ENCODE assay signal across 3 cellular contexts in the genomic region with DNA sequence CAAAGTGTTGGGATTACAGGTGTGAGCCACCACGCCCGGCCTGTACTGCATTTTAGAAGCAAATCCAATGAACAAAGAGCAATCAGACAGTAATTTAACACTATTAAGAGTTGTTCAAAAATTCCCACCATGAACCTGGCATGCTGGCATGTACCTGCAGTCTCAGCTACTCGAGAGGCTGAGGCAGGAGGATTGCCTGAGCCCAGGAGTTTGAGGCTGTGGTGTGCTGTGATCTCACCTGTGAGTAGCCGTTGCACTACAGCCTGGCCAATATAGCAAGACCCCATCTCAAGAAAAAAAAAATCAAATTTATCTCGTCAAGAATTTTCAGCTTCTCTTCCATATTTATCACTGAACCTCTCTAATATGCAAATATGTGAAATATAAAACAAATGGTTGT.
TF ChIP-seq lines count a peak whose summit lies in the region.

No MANE protein-coding gene starts in this region.

TF ChIP-seq in HEK293, 187 proteins besides CTCF, POLR2A, EP300 and RAD21 (continued from another document):
- TF ChIP-seq ZNF121 (tag by site-specific recombination; IDR thresholded peaks at IDR 0.05) (peak; percentile 71), ZNF660 (tag by site-specific recombination; IDR thresholded peaks at IDR 0.05) (no peak), ZNF701 (tag by site-specific recombination; IDR thresholded peaks at IDR 0.05) (no peak), ZBTB7A (tag by site-specific recombination; IDR thresholded peaks at IDR 0.05; ENCODE audit: low read depth) (no peak), ZNF112 (tag by site-specific recombination; IDR thresholded peaks at IDR 0.05) (no peak)
- TF ChIP-seq, protein P1, sequence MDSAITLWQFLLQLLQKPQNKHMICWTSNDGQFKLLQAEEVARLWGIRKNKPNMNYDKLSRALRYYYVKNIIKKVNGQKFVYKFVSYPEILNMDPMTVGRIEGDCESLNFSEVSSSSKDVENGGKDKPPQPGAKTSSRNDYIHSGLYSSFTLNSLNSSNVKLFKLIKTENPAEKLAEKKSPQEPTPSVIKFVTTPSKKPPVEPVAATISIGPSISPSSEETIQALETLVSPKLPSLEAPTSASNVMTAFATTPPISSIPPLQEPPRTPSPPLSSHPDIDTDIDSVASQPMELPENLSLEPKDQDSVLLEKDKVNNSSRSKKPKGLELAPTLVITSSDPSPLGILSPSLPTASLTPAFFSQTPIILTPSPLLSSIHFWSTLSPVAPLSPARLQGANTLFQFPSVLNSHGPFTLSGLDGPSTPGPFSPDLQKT (IDR thresholded peaks at IDR 0.05; ENCODE audit: borderline replicate concordance, low read depth, low read length): no peak

TF ChIP-seq in WTC11, 78 proteins besides CTCF, POLR2A, EP300 and RAD21:
- TF ChIP-seq, protein P2, sequence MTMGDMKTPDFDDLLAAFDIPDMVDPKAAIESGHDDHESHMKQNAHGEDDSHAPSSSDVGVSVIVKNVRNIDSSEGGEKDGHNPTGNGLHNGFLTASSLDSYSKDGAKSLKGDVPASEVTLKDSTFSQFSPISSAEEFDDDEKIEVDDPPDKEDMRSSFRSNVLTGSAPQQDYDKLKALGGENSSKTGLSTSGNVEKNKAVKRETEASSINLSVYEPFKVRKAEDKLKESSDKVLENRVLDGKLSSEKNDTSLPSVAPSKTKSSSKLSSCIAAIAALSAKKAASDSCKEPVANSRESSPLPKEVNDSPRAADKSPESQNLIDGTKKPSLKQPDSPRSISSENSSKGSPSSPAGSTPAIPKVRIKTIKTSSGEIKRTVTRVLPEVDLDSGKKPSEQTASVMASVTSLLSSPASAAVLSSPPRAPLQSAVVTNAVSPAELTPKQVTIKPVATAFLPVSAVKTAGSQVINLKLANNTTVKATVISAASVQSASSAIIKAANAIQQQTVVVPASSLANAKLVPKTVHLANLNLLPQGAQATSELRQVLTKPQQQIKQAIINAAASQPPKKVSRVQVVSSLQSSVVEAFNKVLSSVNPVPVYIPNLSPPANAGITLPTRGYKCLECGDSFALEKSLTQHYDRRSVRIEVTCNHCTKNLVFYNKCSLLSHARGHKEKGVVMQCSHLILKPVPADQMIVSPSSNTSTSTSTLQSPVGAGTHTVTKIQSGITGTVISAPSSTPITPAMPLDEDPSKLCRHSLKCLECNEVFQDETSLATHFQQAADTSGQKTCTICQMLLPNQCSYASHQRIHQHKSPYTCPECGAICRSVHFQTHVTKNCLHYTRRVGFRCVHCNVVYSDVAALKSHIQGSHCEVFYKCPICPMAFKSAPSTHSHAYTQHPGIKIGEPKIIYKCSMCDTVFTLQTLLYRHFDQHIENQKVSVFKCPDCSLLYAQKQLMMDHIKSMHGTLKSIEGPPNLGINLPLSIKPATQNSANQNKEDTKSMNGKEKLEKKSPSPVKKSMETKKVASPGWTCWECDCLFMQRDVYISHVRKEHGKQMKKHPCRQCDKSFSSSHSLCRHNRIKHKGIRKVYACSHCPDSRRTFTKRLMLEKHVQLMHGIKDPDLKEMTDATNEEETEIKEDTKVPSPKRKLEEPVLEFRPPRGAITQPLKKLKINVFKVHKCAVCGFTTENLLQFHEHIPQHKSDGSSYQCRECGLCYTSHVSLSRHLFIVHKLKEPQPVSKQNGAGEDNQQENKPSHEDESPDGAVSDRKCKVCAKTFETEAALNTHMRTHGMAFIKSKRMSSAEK (CRISPR knock-in tag; IDR thresholded peaks at IDR 0.05; ENCODE audit: borderline replicate concordance): no peak
- peak; percentile 88; the same call in 1 of the 2 replicates for TF ChIP-seq ZNF121 (CRISPR knock-in tag; IDR thresholded peaks at IDR 0.05)

TF ChIP-seq in H1, 55 proteins besides CTCF, POLR2A, EP300 and RAD21 (continued from another document):
- peak; percentile 56; the same call in 1 of the 2 replicates for TF ChIP-seq KDM1A (IDR thresholded peaks at IDR 0.05; ENCODE audit: borderline replicate concordance, low read length)
